Comparison of ENCODE assay signal across 25 cellular contexts in genomic region chr10:25696013-25696708, GRCh38.
A peak's percentile ranks its signal among the peaks of the same experiment; 100 is the strongest.
DNase-seq lines count a peak whose midpoint lies in the region; ATAC-seq and TF ChIP-seq lines count a peak whose summit lies in the region.
"Had no signal": no experiment of that assay in that cellular context is flagged by ENCODE, and none has a peak within 500 bp of the region (broad histone marks: within the 10 kb centered on the region; RNA-seq: fewer than 3 reads in every experiment).

No MANE protein-coding gene starts in this region.

- H3K4me2 ChIP-seq in OCI-LY7 (ENCODE audit: low read length) = no peak overlapping the region

- H3K9me2 ChIP-seq in OCI-LY7 (ENCODE audit: insufficient read depth, low read length) = no peaks in the 10 kb centered on the region

- H3K79me2 ChIP-seq in OCI-LY7 (ENCODE audit: insufficient read depth, low read depth, low read length) = no peaks in the 10 kb centered on the region

- H3K4me3 ChIP-seq in BE2C (ENCODE audit: low read depth, low read length) = no peak overlapping the region
- no peak overlapping the region for H3K4me3 ChIP-seq in GM06990 (replicated peaks; ENCODE audit: low read depth, low read length)
- H3K4me3 ChIP-seq in OCI-LY7 (ENCODE audit: low read depth, low read length, poor library complexity, severe bottlenecking) = no peak overlapping the region
- H3K4me3 ChIP-seq in foreskin fibroblast (ENCODE audit: low read depth in 1 of 2, low read length in 2 of 2) = no peak overlapping the region
- H3K4me3 ChIP-seq: esophagus squamous epithelium, tibial nerve had no signal

- H2AFZ ChIP-seq in OCI-LY7 (ENCODE audit: low read length) = no peak overlapping the region

- POLR2A ChIA-PET in OCI-LY7 (lab: Charles Lee) = interaction anchor here (0.7 kb wide), 1 partner anchor 20 kb away, joined by 3 read pairs; no protein-coding TSS in a partner anchor

- no peak for DNase-seq in BE2C
- no peak for DNase-seq in GM06990 (ENCODE audit: extremely low read depth, insufficient read length)
- DNase-seq in OCI-LY7 (ENCODE audit: low spot score) = no peak
- peak; percentile 21 for DNase-seq in iPS-NIHi11 (ENCODE audit: low spot score)
- DNase-seq in effector CD8-positive, alpha-beta T cell (lab: John Stamatoyannopoulos, UW) = no peak
- DNase-seq in foreskin fibroblast = no peak
- DNase-seq: activated CD4-positive, alpha-beta T cell treated with anti-CD3 and anti-CD28 coated beads, Interleukin-2, amount 50 U/mL, for 48 hours; activated naive CD8-positive, alpha-beta T cell treated with anti-CD3 and anti-CD28 coated beads, Interleukin-2, amount 50 U/mL, for 24 hours; activated T-cell treated with anti-CD3 and anti-CD28 coated beads, Interleukin-2, amount 50 U/mL, for 48 hours; caudate nucleus; dermis blood vessel endothelial cell; esophagus squamous epithelium; GF-D8; GOT3; kidney glomerular epithelial cell; naive thymus-derived CD8-positive, alpha-beta T cell; NCI-H1048; NCI-H1694; NCI-H446 treated with DMSO at 0.1 percent for 48 hours; nucleus accumbens; stimulated activated CD4-positive, alpha-beta T cell treated with anti-CD3 and anti-CD28 coated beads, Interleukin-15, amount 100 ng/mL, for 24 hours had no signal

- no TSS peak for BruUV-seq in OCI-LY7 (replicated peaks; lab: Mats Ljungman, UMichigan)

- TF ChIP-seq CTCF in BE2C (IDR thresholded peaks at IDR 0.05; ENCODE audit: low read depth, low read length) (peak; percentile 21; the same call in 1 of the 2 replicates), GM06990 (IDR thresholded peaks at IDR 0.05; ENCODE audit: insufficient read depth, low read length, poor library complexity, severe bottlenecking) (peak; percentile 5), OCI-LY7 (conservative IDR thresholded peaks at IDR 0.05; ENCODE audit: low read length) (peak; percentile 55; the same call in 1 of the 2 replicates), foreskin fibroblast (IDR thresholded peaks at IDR 0.05; ENCODE audit: low read depth, low read length) (no peak)

- H3K9me3 ChIP-seq in BE2C (no peaks in the 10 kb centered on the region), OCI-LY7 (ENCODE audit: low read length) (no peaks in the 10 kb centered on the region)
- H3K9me3 ChIP-seq: esophagus squamous epithelium, tibial nerve had no signal

- H3K27ac ChIP-seq in OCI-LY7 (ENCODE audit: low read depth, low read length, poor library complexity, severe bottlenecking) = no peak overlapping the region
- H3K27ac ChIP-seq: esophagus squamous epithelium, tibial nerve had no signal

- H3K4me1 ChIP-seq in BE2C (no peaks in the 10 kb centered on the region), OCI-LY7 (ENCODE audit: insufficient read depth, low read length, poor library complexity, severe bottlenecking) (no peaks in the 10 kb centered on the region)
- H3K4me1 ChIP-seq: esophagus squamous epithelium had no signal

- CTCF ChIA-PET in OCI-LY7 (lab: Charles Lee; ENCODE audit: unreplicated experiment) = no interaction called here

- no peaks in the 10 kb centered on the region for H3K27me3 ChIP-seq in BE2C
- H3K27me3 ChIP-seq in GM06990 (replicated peaks; ENCODE audit: control insufficient read depth, insufficient read depth, low read length) = no peaks in the 10 kb centered on the region; the same call in 1 of the 2 replicates
- H3K27me3 ChIP-seq: esophagus squamous epithelium, tibial nerve had no signal

- no peaks in the 10 kb centered on the region for H3K36me3 ChIP-seq in BE2C
- no peaks in the 10 kb centered on the region for H3K36me3 ChIP-seq in GM06990 (ENCODE audit: control insufficient read depth, insufficient read depth, low read length)
- H3K36me3 ChIP-seq in OCI-LY7 (ENCODE audit: insufficient read depth, low read length) = no peaks in the 10 kb centered on the region
- H3K36me3 ChIP-seq: esophagus squamous epithelium, tibial nerve had no signal

- H4K20me1 ChIP-seq in OCI-LY7 (ENCODE audit: insufficient read depth, low read length) = no peaks in the 10 kb centered on the region

- intact Hi-C loops in OCI-LY7 (cut with micrococcal nuclease; ENCODE audit: unreplicated experiment) = no loop called here

- ATAC-seq in HG03196 (IDR thresholded peaks at IDR 0.05; ENCODE audit: unreplicated experiment) = no peak
- ATAC-seq: activated CD4-positive, CD25-positive, alpha-beta regulatory T cell treated with anti-CD3 and anti-CD28 coated beads, Interleukin-2, amount 50 U/mL, for 24 hours; activated naive CD8-positive, alpha-beta T cell treated with anti-CD3 and anti-CD28 coated beads, Interleukin-2, amount 50 U/mL, for 24 hours; naive thymus-derived CD8-positive, alpha-beta T cell; stimulated activated effector memory CD8-positive, alpha-beta T cell treated with anti-CD3 and anti-CD28 coated beads, Interleukin-12 subunit alpha, Interleukin-12 subunit beta, amount 100 ng/mL, for 72 hours had no signal
